ENCODE assay signal across 17 cellular contexts in the genomic region with DNA sequence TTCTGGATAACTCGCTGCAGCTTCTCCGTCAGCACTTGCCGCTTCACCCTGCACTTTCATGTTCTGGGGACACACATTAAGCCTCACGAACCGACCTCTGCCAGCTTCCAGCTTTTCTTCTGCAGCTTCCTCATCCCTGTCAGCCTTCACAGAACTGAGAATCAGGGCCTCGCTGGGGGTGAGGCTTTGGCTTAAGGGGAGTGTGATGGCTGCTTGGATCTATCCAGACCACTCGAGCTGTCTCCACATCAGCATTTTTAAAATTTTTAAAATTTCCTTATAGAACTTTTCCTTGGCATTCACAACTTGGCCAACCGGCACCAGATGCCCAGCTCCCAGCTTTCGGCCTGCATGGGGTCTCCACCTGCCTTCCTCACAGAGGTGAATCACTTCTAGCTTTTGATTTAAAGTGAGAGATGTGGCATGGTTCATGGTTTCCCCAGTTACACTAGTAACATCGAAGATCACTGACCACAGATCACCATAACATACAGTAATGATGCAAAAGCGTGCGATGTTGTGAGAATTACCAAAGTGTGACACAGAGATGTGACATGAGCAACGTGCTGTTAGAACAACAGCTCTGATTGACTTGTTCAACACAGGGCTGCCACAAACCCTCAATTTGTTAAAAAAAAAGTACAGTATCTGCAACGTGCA.
"Had no signal": no experiment of that assay in that cellular context is flagged by ENCODE, and none has a peak within 500 bp of the region (broad histone marks: within the 10 kb centered on the region; RNA-seq: fewer than 3 reads in every experiment).

No MANE protein-coding gene starts in this region.

- H3K4me3 ChIP-seq: spleen, testis, tibial nerve had no signal

- H3K27ac Mint-ChIP-seq: dendritic cell treated with granulocyte-macrophage colony-stimulating factor and Interleukin-4, amounts not matched to agents 40 ng/mL and 50 ng/mL, for 4 days; nephron progenitor cell; stimulated activated naive B cell treated with anti-CD40 and anti-IgM and Interleukin-4, amounts not matched to agents 10 μg/mL and 1 μg/mL and 100 μg/mL, for 72 hours had no signal

- H3K27me3 Mint-ChIP-seq: dendritic cell treated with granulocyte-macrophage colony-stimulating factor and Interleukin-4, amounts not matched to agents 40 ng/mL and 50 ng/mL, for 4 days; naive thymus-derived CD4-positive, alpha-beta T cell; stimulated activated naive CD8-positive, alpha-beta T cell treated with anti-CD3 and anti-CD28 coated beads, Interleukin-15, amount 100 ng/mL, for 72 hours had no signal

- H3K4me1 Mint-ChIP-seq: stimulated activated naive CD8-positive, alpha-beta T cell treated with anti-CD3 and anti-CD28 coated beads, Interleukin-15, amount 100 ng/mL, for 72 hours had no signal

- ATAC-seq: left cardiac atrium; left ventricle myocardium superior; naive thymus-derived CD4-positive, alpha-beta T cell; sciatic nerve; stimulated activated naive B cell treated with anti-CD40 and anti-IgM and Interleukin-4, amounts not matched to agents 10 μg/mL and 1 μg/mL and 100 μg/mL, for 72 hours; stimulated activated naive CD8-positive, alpha-beta T cell treated with anti-CD3 and anti-CD28 coated beads, Interleukin-15, amount 100 ng/mL, for 72 hours had no signal

- DNase-seq: cerebellar nuclear complex; kidney; left cardiac atrium; left ventricle myocardium superior; mesendoderm; nephron progenitor cell; stimulated activated CD4-positive, alpha-beta T cell treated with anti-CD3 and anti-CD28 coated beads, Interleukin-15, amount 100 ng/mL, for 24 hours; stimulated activated CD4-positive, alpha-beta T cell treated with anti-CD3 and anti-CD28 coated beads, Interleukin-1b, Interleukin-23, amount 100 ng/mL, for 48 hours; stimulated activated CD4-positive, alpha-beta T cell treated with anti-CD3 and anti-CD28 coated beads, Interleukin-4, amount 100 ng/mL, for 24 hours; stimulated activated naive B cell treated with anti-CD40 and anti-IgM and Interleukin-4, amounts not matched to agents 10 μg/mL and 1 μg/mL and 100 μg/mL, for 72 hours; stimulated activated naive CD8-positive, alpha-beta T cell treated with anti-CD3 and anti-CD28 coated beads, Interleukin-15, amount 100 ng/mL, for 72 hours; testis had no signal

- H3K4me3 Mint-ChIP-seq: dendritic cell treated with granulocyte-macrophage colony-stimulating factor and Interleukin-4, amounts not matched to agents 40 ng/mL and 50 ng/mL, for 4 days; naive thymus-derived CD4-positive, alpha-beta T cell; nephron progenitor cell; stimulated activated naive B cell treated with anti-CD40 and anti-IgM and Interleukin-4, amounts not matched to agents 10 μg/mL and 1 μg/mL and 100 μg/mL, for 72 hours; stimulated activated naive CD8-positive, alpha-beta T cell treated with anti-CD3 and anti-CD28 coated beads, Interleukin-15, amount 100 ng/mL, for 72 hours had no signal

- H3K27ac ChIP-seq: spleen, testis, tibial nerve had no signal

- H3K36me3 ChIP-seq: spleen, tibial nerve had no signal

- H3K27me3 ChIP-seq: testis, tibial nerve had no signal

- H3K36me3 Mint-ChIP-seq: naive thymus-derived CD4-positive, alpha-beta T cell had no signal

- H3K9me3 ChIP-seq: spleen, testis had no signal
